Comparison of ENCODE assay signal across 8 cellular contexts in genomic region chr2:201118957-201119848, GRCh38. TPM values are rescaled to one million over a fixed set of nuclear protein-coding genes. Genes with fewer than 3 reads are reported as not detected.
DNase-seq lines count a peak whose midpoint lies in the region; ATAC-seq and TF ChIP-seq lines count a peak whose summit lies in the region.

No MANE protein-coding gene starts in this region.

- no peaks in the 10 kb centered on the region for H3K27me3 ChIP-seq in prostate gland (replicated peaks; ENCODE audit: insufficient read depth)

- peaks cover 4% of the 10 kb centered on the region; the same call in 1 of the 2 replicates for H3K27me3 Mint-ChIP-seq in WTC11 (ENCODE audit: low read depth)

- peak overlapping the region; percentile 99 for H3K27ac ChIP-seq in prostate gland

- ATAC-seq in WTC11 = peak; percentile 51
- ATAC-seq in GM18909 (IDR thresholded peaks at IDR 0.05; ENCODE audit: poor library complexity, unreplicated experiment) = no peak

- H3K36me3 Mint-ChIP-seq in WTC11 = no peaks in the 10 kb centered on the region

- CTCF ChIA-PET in WTC11 (lab: Charles Lee) = interaction anchor here (1.2 to 2.9 kb wide), 6 partner anchors 9 to 155 kb away, joined by 3 to 16 read pairs (median 8); partner anchors contain the start of genes CASP10 and ORC2

- intact Hi-C loops in prostate gland (cut with DNase I) = loop anchor here (5.0 kb wide), 1 partner anchor 38 kb away; no protein-coding TSS in a partner anchor

- no peaks in the 10 kb centered on the region for H3K9me3 ChIP-seq in prostate gland

- no peaks in the 10 kb centered on the region for H3K9me3 Mint-ChIP-seq in WTC11

- peak overlapping the region; percentile 88 for H3K4me3 Mint-ChIP-seq in WTC11

- H3K4me1 ChIP-seq in prostate gland (replicated peaks) = no peaks in the 10 kb centered on the region

- H3K36me3 ChIP-seq in prostate gland = no peaks in the 10 kb centered on the region

- peak overlapping the region; percentile 95 for H3K27ac Mint-ChIP-seq in WTC11

- 14% methylated on average over 12 of the region's 12 CpGs for WGBS in prostate gland

- TF ChIP-seq CTCF in WTC11 (IDR thresholded peaks at IDR 0.05) (no peak), foreskin fibroblast (IDR thresholded peaks at IDR 0.05; ENCODE audit: low read depth, low read length) (no peak), prostate gland (IDR thresholded peaks at IDR 0.05) (no peak)

- DNase-seq in SKM-1 (lab: John Stamatoyannopoulos, UW; ENCODE audit: unreplicated experiment) = peak; percentile 46
- DNase-seq in SKM-1 treated with dmso at 0.1 percent for 144 hours (lab: John Stamatoyannopoulos, UW; ENCODE audit: unreplicated experiment) = no peak
- DNase-seq in Jurkat, Clone E6-1 (ENCODE audit: low read depth, low spot score) = no peak
- DNase-seq in WTC11 (ENCODE audit: low spot score) = no peak
- peak in 1 of 2 donors; percentile 58 for DNase-seq in foreskin fibroblast
- no peak for DNase-seq in prostate gland (ENCODE audit: low spot score)
- DNase-seq in stimulated activated naive CD4-positive, alpha-beta T cell treated with Interleukin-2 at 50 U/mL for 16 hours (lab: John Stamatoyannopoulos, UW) = no peak

- no peak for TF ChIP-seq POLR2A in prostate gland (IDR thresholded peaks at IDR 0.05)

- H3K4me1 Mint-ChIP-seq in WTC11 = peaks cover 48% of the 10 kb centered on the region

- H3K4me3 ChIP-seq in Jurkat, Clone E6-1 (ENCODE audit: low read length) = peak overlapping the region; percentile 82
- peak overlapping the region; percentile 67 to 70 for H3K4me3 ChIP-seq in foreskin fibroblast (ENCODE audit: low read depth in 1 of 2, low read length in 2 of 2)
- peak overlapping the region; percentile 90 to 95 for H3K4me3 ChIP-seq in prostate gland

- POLR2A ChIA-PET in WTC11 (lab: Charles Lee) = interaction anchor here (0.9 kb wide), 1 partner anchor 675 kb away, joined by 4 read pairs; no protein-coding TSS in a partner anchor

TF ChIP-seq in WTC11, 78 proteins besides CTCF, POLR2A, EP300 and RAD21:
- TF ChIP-seq AR (CRISPR knock-in tag; IDR thresholded peaks at IDR 0.05) (no peak), ZNF532 (CRISPR knock-in tag; IDR thresholded peaks at IDR 0.05; ENCODE audit: borderline replicate concordance) (no peak), PRDM15 (CRISPR knock-in tag; IDR thresholded peaks at IDR 0.05) (peak; percentile 96), TP53 (CRISPR knock-in tag; IDR thresholded peaks at IDR 0.05) (no peak), RELA (CRISPR knock-in tag; IDR thresholded peaks at IDR 0.05; ENCODE audit: borderline replicate concordance) (no peak)

RNA-seq across cellular contexts. Expression of gene CFLAR, which starts 3.2 kb away (rescaled TPM):
- polyA plus RNA-seq in Jurkat, Clone E6-1 (2012; ENCODE audit: insufficient read depth, insufficient read length) = 28.6 TPM
- total RNA-seq in WTC11 (2021) (18.2 to 21.5 TPM (median 19.9 TPM) in 3 replicates), prostate gland (100 to 1,000 TPM in 1 of 2 donors, 10 to 100 TPM in 1; 92.4 to 141 TPM)

RNA-seq across cellular contexts. Expression of gene NDUFB3, which starts 47.4 kb away (rescaled TPM):
- 229 TPM for polyA plus RNA-seq in Jurkat, Clone E6-1 (2012; ENCODE audit: insufficient read depth, insufficient read length)
- total RNA-seq in WTC11 (2021) (65.5 to 70.9 TPM (median 66.8 TPM) in 3 replicates), prostate gland (10 to 100 TPM; 45.5 to 84.3 TPM)

RNA-seq across cellular contexts. Expression of gene HYCC2, which starts 47.7 kb away (rescaled TPM):
- 5.3 TPM for polyA plus RNA-seq in Jurkat, Clone E6-1 (2012; ENCODE audit: insufficient read depth, insufficient read length)
- 8.8 to 10.4 TPM (median 9.1 TPM) in 3 replicates for total RNA-seq in WTC11 (2021)
- 10 to 100 TPM; 13.6 to 16.3 TPM for total RNA-seq in prostate gland
